In the genomic region with DNA sequence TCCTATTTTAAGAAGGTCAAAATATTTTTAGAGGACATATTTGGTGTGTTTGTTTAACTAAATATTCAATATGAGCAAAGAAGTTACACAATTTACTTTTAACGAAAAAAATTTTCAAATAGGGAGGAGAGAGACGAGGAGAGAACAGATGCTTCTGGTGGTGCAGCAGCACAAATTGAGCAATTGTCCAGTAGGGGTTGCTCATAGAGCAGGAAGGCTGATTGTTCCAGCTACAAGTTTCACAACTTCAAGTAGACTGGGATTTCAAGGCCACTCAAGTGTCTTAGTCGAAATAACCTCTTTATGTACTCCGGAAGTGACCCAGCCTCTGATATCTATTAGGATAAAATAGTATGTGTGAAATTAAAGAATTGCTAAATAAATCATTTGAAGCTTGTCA, we compare ENCODE assay signal across 1 cellular context.
TF ChIP-seq lines count a peak whose summit lies in the region.

No MANE protein-coding gene starts in this region.

TF ChIP-seq in GM23338, 12 proteins besides CTCF, POLR2A, EP300 and RAD21 (continued from another document):
- TF ChIP-seq, protein P1, sequence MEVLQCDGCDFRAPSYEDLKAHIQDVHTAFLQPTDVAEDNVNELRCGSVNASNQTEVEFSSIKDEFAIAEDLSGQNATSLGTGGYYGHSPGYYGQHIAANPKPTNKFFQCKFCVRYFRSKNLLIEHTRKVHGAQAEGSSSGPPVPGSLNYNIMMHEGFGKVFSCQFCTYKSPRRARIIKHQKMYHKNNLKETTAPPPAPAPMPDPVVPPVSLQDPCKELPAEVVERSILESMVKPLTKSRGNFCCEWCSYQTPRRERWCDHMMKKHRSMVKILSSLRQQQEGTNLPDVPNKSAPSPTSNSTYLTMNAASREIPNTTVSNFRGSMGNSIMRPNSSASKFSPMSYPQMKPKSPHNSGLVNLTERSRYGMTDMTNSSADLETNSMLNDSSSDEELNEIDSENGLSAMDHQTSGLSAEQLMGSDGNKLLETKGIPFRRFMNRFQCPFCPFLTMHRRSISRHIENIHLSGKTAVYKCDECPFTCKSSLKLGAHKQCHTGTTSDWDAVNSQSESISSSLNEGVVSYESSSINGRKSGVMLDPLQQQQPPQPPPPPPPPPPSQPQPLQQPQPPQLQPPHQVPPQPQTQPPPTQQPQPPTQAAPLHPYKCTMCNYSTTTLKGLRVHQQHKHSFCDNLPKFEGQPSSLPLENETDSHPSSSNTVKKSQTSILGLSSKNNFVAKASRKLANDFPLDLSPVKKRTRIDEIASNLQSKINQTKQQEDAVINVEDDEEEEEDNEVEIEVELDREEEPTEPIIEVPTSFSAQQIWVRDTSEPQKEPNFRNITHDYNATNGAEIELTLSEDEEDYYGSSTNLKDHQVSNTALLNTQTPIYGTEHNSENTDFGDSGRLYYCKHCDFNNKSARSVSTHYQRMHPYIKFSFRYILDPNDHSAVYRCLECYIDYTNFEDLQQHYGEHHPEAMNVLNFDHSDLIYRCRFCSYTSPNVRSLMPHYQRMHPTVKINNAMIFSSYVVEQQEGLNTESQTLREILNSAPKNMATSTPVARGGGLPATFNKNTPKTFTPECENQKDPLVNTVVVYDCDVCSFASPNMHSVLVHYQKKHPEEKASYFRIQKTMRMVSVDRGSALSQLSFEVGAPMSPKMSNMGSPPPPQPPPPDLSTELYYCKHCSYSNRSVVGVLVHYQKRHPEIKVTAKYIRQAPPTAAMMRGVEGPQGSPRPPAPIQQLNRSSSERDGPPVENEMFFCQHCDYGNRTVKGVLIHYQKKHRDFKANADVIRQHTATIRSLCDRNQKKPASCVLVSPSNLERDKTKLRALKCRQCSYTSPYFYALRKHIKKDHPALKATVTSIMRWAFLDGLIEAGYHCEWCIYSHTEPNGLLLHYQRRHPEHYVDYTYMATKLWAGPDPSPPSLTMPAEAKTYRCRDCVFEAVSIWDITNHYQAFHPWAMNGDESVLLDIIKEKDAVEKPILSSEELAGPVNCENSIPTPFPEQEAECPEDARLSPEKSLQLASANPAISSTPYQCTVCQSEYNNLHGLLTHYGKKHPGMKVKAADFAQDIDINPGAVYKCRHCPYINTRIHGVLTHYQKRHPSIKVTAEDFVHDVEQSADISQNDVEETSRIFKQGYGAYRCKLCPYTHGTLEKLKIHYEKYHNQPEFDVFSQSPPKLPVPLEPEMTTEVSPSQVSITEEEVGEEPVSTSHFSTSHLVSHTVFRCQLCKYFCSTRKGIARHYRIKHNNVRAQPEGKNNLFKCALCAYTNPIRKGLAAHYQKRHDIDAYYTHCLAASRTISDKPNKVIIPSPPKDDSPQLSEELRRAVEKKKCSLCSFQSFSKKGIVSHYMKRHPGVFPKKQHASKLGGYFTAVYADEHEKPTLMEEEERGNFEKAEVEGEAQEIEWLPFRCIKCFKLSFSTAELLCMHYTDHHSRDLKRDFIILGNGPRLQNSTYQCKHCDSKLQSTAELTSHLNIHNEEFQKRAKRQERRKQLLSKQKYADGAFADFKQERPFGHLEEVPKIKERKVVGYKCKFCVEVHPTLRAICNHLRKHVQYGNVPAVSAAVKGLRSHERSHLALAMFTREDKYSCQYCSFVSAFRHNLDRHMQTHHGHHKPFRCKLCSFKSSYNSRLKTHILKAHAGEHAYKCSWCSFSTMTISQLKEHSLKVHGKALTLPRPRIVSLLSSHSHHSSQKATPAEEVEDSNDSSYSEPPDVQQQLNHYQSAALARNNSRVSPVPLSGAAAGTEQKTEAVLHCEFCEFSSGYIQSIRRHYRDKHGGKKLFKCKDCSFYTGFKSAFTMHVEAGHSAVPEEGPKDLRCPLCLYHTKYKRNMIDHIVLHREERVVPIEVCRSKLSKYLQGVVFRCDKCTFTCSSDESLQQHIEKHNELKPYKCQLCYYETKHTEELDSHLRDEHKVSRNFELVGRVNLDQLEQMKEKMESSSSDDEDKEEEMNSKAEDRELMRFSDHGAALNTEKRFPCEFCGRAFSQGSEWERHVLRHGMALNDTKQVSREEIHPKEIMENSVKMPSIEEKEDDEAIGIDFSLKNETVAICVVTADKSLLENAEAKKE (CRISPR knock-in tag; IDR thresholded peaks at IDR 0.05) = no peak
- no peak for TF ChIP-seq EZH2phosphoT487 (IDR thresholded peaks at IDR 0.05; ENCODE audit: unreplicated experiment)
- TF ChIP-seq JUNB (IDR thresholded peaks at IDR 0.05; ENCODE audit: unreplicated experiment) = no peak
- no peak for TF ChIP-seq ZNF114 (CRISPR knock-in tag; IDR thresholded peaks at IDR 0.05)
- TF ChIP-seq, protein P2, sequence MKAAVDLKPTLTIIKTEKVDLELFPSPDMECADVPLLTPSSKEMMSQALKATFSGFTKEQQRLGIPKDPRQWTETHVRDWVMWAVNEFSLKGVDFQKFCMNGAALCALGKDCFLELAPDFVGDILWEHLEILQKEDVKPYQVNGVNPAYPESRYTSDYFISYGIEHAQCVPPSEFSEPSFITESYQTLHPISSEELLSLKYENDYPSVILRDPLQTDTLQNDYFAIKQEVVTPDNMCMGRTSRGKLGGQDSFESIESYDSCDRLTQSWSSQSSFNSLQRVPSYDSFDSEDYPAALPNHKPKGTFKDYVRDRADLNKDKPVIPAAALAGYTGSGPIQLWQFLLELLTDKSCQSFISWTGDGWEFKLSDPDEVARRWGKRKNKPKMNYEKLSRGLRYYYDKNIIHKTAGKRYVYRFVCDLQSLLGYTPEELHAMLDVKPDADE (IDR thresholded peaks at IDR 0.05) = no peak
- TF ChIP-seq ZNF331 (CRISPR knock-in tag; IDR thresholded peaks at IDR 0.05; ENCODE audit: low read depth) = no peak
- TF ChIP-seq NANOG (IDR thresholded peaks at IDR 0.05; ENCODE audit: borderline replicate concordance) = no peak
- TF ChIP-seq EZH2 (IDR thresholded peaks at IDR 0.05; ENCODE audit: low read depth, unreplicated experiment) = no peak
- no peak for TF ChIP-seq STAT1 (IDR thresholded peaks at IDR 0.05; ENCODE audit: unreplicated experiment)
- no peak for TF ChIP-seq POLR2AphosphoS5 (IDR thresholded peaks at IDR 0.05; ENCODE audit: low read depth)
